In genomic region chr18:24446453-24446852, GRCh38 we compare ENCODE assay signal across 17 cellular contexts. TPM values are rescaled to one million over a fixed set of nuclear protein-coding genes. Genes with fewer than 3 reads are reported as not detected.
DNase-seq lines count a peak whose midpoint lies in the region; ATAC-seq and TF ChIP-seq lines count a peak whose summit lies in the region.
"Had no signal": no experiment of that assay in that cellular context is flagged by ENCODE, and none has a peak within 500 bp of the region (broad histone marks: within the 10 kb centered on the region; RNA-seq: fewer than 3 reads in every experiment).

No MANE protein-coding gene starts in this region.

- H3K9ac ChIP-seq in KMS-11 (no peak overlapping the region; the same call in 1 of the 2 replicates), Karpas-422 (ENCODE audit: low read length) (no peak overlapping the region)

- WGBS in stomach, 5 donors, result 90 to 98% (median 95%) methylated on average over 1 of the region's 1 CpG

- no peak for DNase-seq in Peyer's patch
- no peak for DNase-seq in Karpas-422
- no peak for DNase-seq in stomach
- DNase-seq: activated CD4-positive, alpha-beta T cell treated with anti-CD3 and anti-CD28 coated beads for 48 hours; activated naive CD8-positive, alpha-beta T cell treated with anti-CD3 and anti-CD28 coated beads, Interleukin-2, amount 10 ng/mL, durations not matched to agents 7 days and 5 days; NCI-H146; NCI-H345; stimulated activated naive CD8-positive, alpha-beta T cell treated with anti-CD3 and anti-CD28 coated beads, Interleukin-15, Interleukin-2, amounts not matched to agents 100 U/mL and 50 U/mL, for 24 hours; uterus had no signal

- H2AFZ ChIP-seq in KMS-11 (ENCODE audit: low read depth), result no peak overlapping the region
- no peak overlapping the region for H2AFZ ChIP-seq in Karpas-422 (ENCODE audit: low read length)

- TF ChIP-seq CTCF in KMS-11 (conservative IDR thresholded peaks at IDR 0.05; ENCODE audit: low read depth, low read length), result no peak
- TF ChIP-seq CTCF in Peyer's patch (IDR thresholded peaks at IDR 0.05), result no peak
- TF ChIP-seq CTCF in stomach (IDR thresholded peaks at IDR 0.05), result no peak

- TF ChIP-seq POLR2A in Peyer's patch (IDR thresholded peaks at IDR 0.05) (no peak), stomach (IDR thresholded peaks at IDR 0.05) (no peak)

- H3K36me3 ChIP-seq in KMS-11 (ENCODE audit: insufficient read depth), result no peaks in the 10 kb centered on the region
- H3K36me3 ChIP-seq in Peyer's patch, result peaks cover 0 to 51% (median 0%) of the 10 kb centered on the region in 3 donors
- peaks cover 59% of the 10 kb centered on the region for H3K36me3 ChIP-seq in Karpas-422 (ENCODE audit: insufficient read depth, low read length)
- peaks cover 22 to 98% (median 97%) of the 10 kb centered on the region in 4 donors for H3K36me3 ChIP-seq in stomach
- H3K36me3 ChIP-seq: uterus had no signal

- H3K4me1 ChIP-seq in KMS-11 (ENCODE audit: low read depth, poor library complexity, severe bottlenecking), result peaks cover 56% of the 10 kb centered on the region
- no peaks in the 10 kb centered on the region for H3K4me1 ChIP-seq in Peyer's patch
- H3K4me1 ChIP-seq in Karpas-422 (ENCODE audit: low read length), result peaks cover 9% of the 10 kb centered on the region; the same call in 1 of the 2 replicates
- H3K4me1 ChIP-seq in stomach, result no peaks in the 10 kb centered on the region
- H3K4me1 ChIP-seq: uterus had no signal

- H3K4me2 ChIP-seq in KMS-11, result peak overlapping the region; percentile 55
- H3K4me2 ChIP-seq in Karpas-422 (ENCODE audit: low read depth, low read length, poor library complexity, severe bottlenecking), result no peak overlapping the region

- no peaks in the 10 kb centered on the region for H3K9me2 ChIP-seq in Karpas-422 (replicated peaks; ENCODE audit: insufficient read depth, low read length)

- no peak for TF ChIP-seq EP300 in stomach (IDR thresholded peaks at IDR 0.05)

- H4K20me1 ChIP-seq in KMS-11 (ENCODE audit: insufficient read depth) (no peaks in the 10 kb centered on the region), Karpas-422 (ENCODE audit: insufficient read depth, low read depth, low read length) (no peaks in the 10 kb centered on the region)

- no peaks in the 10 kb centered on the region for H3K27me3 ChIP-seq in KMS-11 (ENCODE audit: insufficient read depth, low read depth)
- H3K27me3 ChIP-seq in Peyer's patch, result no peaks in the 10 kb centered on the region
- H3K27me3 ChIP-seq in Karpas-422 (ENCODE audit: low read length), result no peaks in the 10 kb centered on the region
- H3K27me3 ChIP-seq in stomach, result no peaks in the 10 kb centered on the region
- H3K27me3 ChIP-seq: cardiac muscle cell, uterus had no signal

- H3K4me3 ChIP-seq in KMS-11 (IDR thresholded peaks at IDR 0.05; ENCODE audit: insufficient read depth, low read depth, low read length) (no peak overlapping the region), Peyer's patch (no peak overlapping the region), Karpas-422 (ENCODE audit: low read length) (no peak overlapping the region), stomach (no peak overlapping the region)
- H3K4me3 ChIP-seq: cardiac muscle cell, uterus had no signal

- intact Hi-C loops in stomach (cut with DNase I; ENCODE audit: low total_unique reads), result no loop called here

- no peaks in the 10 kb centered on the region for H3K79me2 ChIP-seq in KMS-11 (ENCODE audit: insufficient read depth, low read depth)
- no peaks in the 10 kb centered on the region for H3K79me2 ChIP-seq in Karpas-422 (ENCODE audit: low read length)

- ATAC-seq in GM18519 (IDR thresholded peaks at IDR 0.05; ENCODE audit: low FRiP score, unreplicated experiment) (peak; percentile 64), GM21381 (IDR thresholded peaks at IDR 0.05; ENCODE audit: unreplicated experiment) (peak; percentile 60), HG02938 (IDR thresholded peaks at IDR 0.05; ENCODE audit: unreplicated experiment) (peak; percentile 76), HG02884 (IDR thresholded peaks at IDR 0.05; ENCODE audit: unreplicated experiment) (no peak)
- ATAC-seq: stimulated activated naive CD8-positive, alpha-beta T cell treated with anti-CD3 and anti-CD28 coated beads, Interleukin-15, Interleukin-2, amounts not matched to agents 100 U/mL and 50 U/mL, for 24 hours had no signal

- H3K27ac ChIP-seq in KMS-11, result peak overlapping the region; percentile 50
- no peak overlapping the region for H3K27ac ChIP-seq in Peyer's patch
- no peak overlapping the region for H3K27ac ChIP-seq in Karpas-422 (ENCODE audit: low read length)
- no peak overlapping the region for H3K27ac ChIP-seq in stomach
- H3K27ac ChIP-seq: cardiac muscle cell, uterus had no signal

- no peaks in the 10 kb centered on the region for H3K9me3 ChIP-seq in Peyer's patch
- no peaks in the 10 kb centered on the region for H3K9me3 ChIP-seq in Karpas-422 (ENCODE audit: low read length)
- no peaks in the 10 kb centered on the region for H3K9me3 ChIP-seq in stomach
- H3K9me3 ChIP-seq: uterus had no signal

RNA-seq across cellular contexts. Expression of gene HRH4, which starts 14.0 kb away (rescaled TPM):
- total RNA-seq in Peyer's patch, result not detected
- 0.15 TPM in 1 of 2 replicates, not detected in the other for total RNA-seq in Karpas-422 (2014; rRNA removed; shearing (Covaris generic); ENCODE audit: low replicate concordance)
- under 1 TPM in 1 of 5 donors, not detected in 4; 0.37 TPM for total RNA-seq in stomach
- polyA plus RNA-seq in stomach, result under 1 TPM in 1 of 3 donors, not detected in 2; 0.03 TPM
- total RNA-seq: kidney epithelial cell, osteocyte had no signal
- polyA plus RNA-seq: cardiac muscle cell had no signal

RNA-seq across cellular contexts. Expression of gene IMPACT, which starts 20.0 kb away (rescaled TPM):
- total RNA-seq in Peyer's patch (10 to 100 TPM; 10.3 to 18.2 (median 13.8) TPM), stomach (10 to 100 TPM in 3 of 5 donors, 1 to 10 TPM in 2; 4.6 to 33.0 (median 10.9) TPM)
- 31.9 and 48.8 TPM in 2 replicates for total RNA-seq in Karpas-422 (2014; rRNA removed; shearing (Covaris generic); ENCODE audit: low replicate concordance)
- 10 to 100 TPM; 10.7 to 18.9 (median 15.2) TPM for polyA plus RNA-seq in stomach

RNA-seq across cellular contexts. Expression of gene OSBPL1A, which starts 48.8 kb away (rescaled TPM):
- 10 to 100 TPM; 52.9 to 67.6 (median 59.0) TPM for total RNA-seq in Peyer's patch
- 1.1 TPM in 1 of 2 replicates, not detected in the other for total RNA-seq in Karpas-422 (2014; rRNA removed; shearing (Covaris generic); ENCODE audit: low replicate concordance)
- total RNA-seq in stomach, result 100 to 1,000 TPM in 2 of 5 donors, 10 to 100 TPM in 3; 32.2 to 129 (median 45.8) TPM
- polyA plus RNA-seq in stomach, result 10 to 100 TPM; 13.6 to 29.9 (median 14.7) TPM

Comparison
In these comparisons a context has a peak if more than half of its experiments do, and no peak if none do; other contexts are left out.
1. RNA of gene OSBPL1A, which starts 48.8 kb away (total RNA-seq): 52.9 to 67.6 TPM in Peyer's patch and 32.2 to 129 TPM in stomach; 1.1 TPM in Karpas-422; every median in the first group is over 10 times any median in the second.